In genomic region chr11:110027627-110028371, GRCh38 we compare ENCODE assay signal across 15 cellular contexts.
DNase-seq lines count a peak whose midpoint lies in the region; ATAC-seq and TF ChIP-seq lines count a peak whose summit lies in the region.
"Had no signal": no experiment of that assay in that cellular context is flagged by ENCODE, and none has a peak within 500 bp of the region (broad histone marks: within the 10 kb centered on the region; RNA-seq: fewer than 3 reads in every experiment).

No MANE protein-coding gene starts in this region.

- DNase-seq in neural progenitor cell (ENCODE audit: low spot score) (no peak), DMS114 treated with DMSO at 0.1 percent for 48 hours (lab: John Stamatoyannopoulos, UW; ENCODE audit: unreplicated experiment) (no peak), GM23338 (ENCODE audit: low spot score) (no peak)
- no peak for DNase-seq in stimulated activated naive CD4-positive, alpha-beta T cell (lab: John Stamatoyannopoulos, UW)
- DNase-seq in CD8-positive, alpha-beta memory T cell: no peak
- DNase-seq: activated CD4-positive, alpha-beta T cell treated with anti-CD3 and anti-CD28 coated beads for 1 hour; heart left ventricle; NCI-H82 had no signal

- peak; percentile 37 for ATAC-seq in GM18517 (IDR thresholded peaks at IDR 0.05; ENCODE audit: unreplicated experiment)
- peak; percentile 38 for ATAC-seq in GM21515 (IDR thresholded peaks at IDR 0.05; ENCODE audit: unreplicated experiment)
- peak; percentile 42 for ATAC-seq in HG03135 (IDR thresholded peaks at IDR 0.05; ENCODE audit: unreplicated experiment)
- ATAC-seq in GM23338: no peak
- ATAC-seq: activated T-helper 17 cell treated with anti-CD3 and anti-CD28 coated beads, Interleukin-2, amount 50 U/mL, for 72 hours had no signal

- CTCF ChIA-PET in CD8-positive, alpha-beta memory T cell (lab: Charles Lee): no interaction called here

- H3K4me3 ChIP-seq in neural progenitor cell: no peak overlapping the region
- H3K4me3 ChIP-seq in GM23338: no peak overlapping the region
- H3K4me3 ChIP-seq in CD8-positive, alpha-beta memory T cell (ENCODE audit: low read length): no peak overlapping the region
- H3K4me3 ChIP-seq: breast epithelium, HAP-1, heart left ventricle, SJSA1 had no signal

- H3K36me3 Mint-ChIP-seq in neural progenitor cell (no peaks in the 10 kb centered on the region), GM23338 (ENCODE audit: low read depth) (no peaks in the 10 kb centered on the region)
- H3K36me3 Mint-ChIP-seq in CD8-positive, alpha-beta memory T cell: no peaks in the 10 kb centered on the region

- H3K4me3 Mint-ChIP-seq in neural progenitor cell: no peak overlapping the region
- no peak overlapping the region for H3K4me3 Mint-ChIP-seq in GM23338
- no peak overlapping the region for H3K4me3 Mint-ChIP-seq in CD8-positive, alpha-beta memory T cell
- H3K4me3 Mint-ChIP-seq: activated T-helper 17 cell treated with anti-CD3 and anti-CD28 coated beads, Interleukin-2, amount 50 U/mL, for 72 hours had no signal

- no peaks in the 10 kb centered on the region for H3K27me3 ChIP-seq in neural progenitor cell
- H3K27me3 ChIP-seq in GM23338 (ENCODE audit: insufficient read depth): no peaks in the 10 kb centered on the region
- no peaks in the 10 kb centered on the region for H3K27me3 ChIP-seq in CD8-positive, alpha-beta memory T cell (ENCODE audit: insufficient read depth, low read length, poor library complexity, severe bottlenecking)
- H3K27me3 ChIP-seq: heart left ventricle, SJSA1 had no signal

- TF ChIP-seq CTCF in neural progenitor cell (IDR thresholded peaks at IDR 0.05): no peak
- no peak for TF ChIP-seq CTCF in GM23338 (conservative IDR thresholded peaks at IDR 0.05; ENCODE audit: low read depth in 2 of 2)

- H3K27ac ChIP-seq in neural progenitor cell (no peak overlapping the region), GM23338 (ENCODE audit: low read depth) (no peak overlapping the region)
- no peak overlapping the region for H3K27ac ChIP-seq in CD8-positive, alpha-beta memory T cell (ENCODE audit: low read depth, low read length)
- H3K27ac ChIP-seq: breast epithelium, SJSA1 had no signal

- H3K4me2 ChIP-seq in neural progenitor cell (no peak overlapping the region), GM23338 (no peak overlapping the region)

- H3K27ac Mint-ChIP-seq in neural progenitor cell (peak overlapping the region; percentile 4), GM23338 (no peak overlapping the region)
- H3K27ac Mint-ChIP-seq in CD8-positive, alpha-beta memory T cell: no peak overlapping the region
- H3K27ac Mint-ChIP-seq: activated T-helper 17 cell treated with anti-CD3 and anti-CD28 coated beads, Interleukin-2, amount 50 U/mL, for 72 hours had no signal

- H3K27me3 Mint-ChIP-seq in neural progenitor cell (ENCODE audit: insufficient read depth, low read depth) (no peaks in the 10 kb centered on the region), GM23338 (ENCODE audit: insufficient read depth, low read depth, poor library complexity) (peaks cover 2% of the 10 kb centered on the region)
- peaks cover 0 to 3% of the 10 kb centered on the region in 2 donors for H3K27me3 Mint-ChIP-seq in CD8-positive, alpha-beta memory T cell

- no peaks in the 10 kb centered on the region for H3K9me3 ChIP-seq in neural progenitor cell (ENCODE audit: low read depth)
- no peaks in the 10 kb centered on the region for H3K9me3 ChIP-seq in CD8-positive, alpha-beta memory T cell (ENCODE audit: low read length)
- H3K9me3 ChIP-seq: breast epithelium, HAP-1, heart left ventricle, SJSA1 had no signal

- H3K9me2 ChIP-seq in GM23338 (ENCODE audit: insufficient read depth): peaks cover 28% of the 10 kb centered on the region

- H2AFZ ChIP-seq in neural progenitor cell (replicated peaks) (no peak overlapping the region), GM23338 (no peak overlapping the region)

- H3K4me1 ChIP-seq in neural progenitor cell (peaks cover 20% of the 10 kb centered on the region), GM23338 (ENCODE audit: insufficient read depth) (no peaks in the 10 kb centered on the region)
- H3K4me1 ChIP-seq in CD8-positive, alpha-beta memory T cell (ENCODE audit: insufficient read depth, low read length): no peaks in the 10 kb centered on the region
- H3K4me1 ChIP-seq: breast epithelium, HAP-1, SJSA1 had no signal

- H4K20me1 ChIP-seq in neural progenitor cell (ENCODE audit: low read depth) (no peaks in the 10 kb centered on the region), GM23338 (replicated peaks; ENCODE audit: insufficient read depth) (no peaks in the 10 kb centered on the region)

- H3F3A ChIP-seq in neural progenitor cell (ENCODE audit: low read depth): no peaks in the 10 kb centered on the region
- no peaks in the 10 kb centered on the region for H3F3A ChIP-seq in GM23338 (replicated peaks; ENCODE audit: low read depth)

- POLR2A ChIA-PET in CD8-positive, alpha-beta memory T cell (lab: Charles Lee): no interaction called here

- no peaks in the 10 kb centered on the region for H3K9me3 Mint-ChIP-seq in neural progenitor cell
- H3K9me3 Mint-ChIP-seq in GM23338: no peaks in the 10 kb centered on the region
- H3K9me3 Mint-ChIP-seq in CD8-positive, alpha-beta memory T cell: peaks cover 0 to 3% (median 0%) of the 10 kb centered on the region in 5 donors

- H3K36me3 ChIP-seq in neural progenitor cell (no peaks in the 10 kb centered on the region), GM23338 (ENCODE audit: insufficient read depth) (no peaks in the 10 kb centered on the region)
- no peaks in the 10 kb centered on the region for H3K36me3 ChIP-seq in CD8-positive, alpha-beta memory T cell (ENCODE audit: insufficient read depth, low read length)
- H3K36me3 ChIP-seq: breast epithelium, HAP-1, heart left ventricle, SJSA1 had no signal

- H3K4me1 Mint-ChIP-seq in neural progenitor cell (peaks cover 34% of the 10 kb centered on the region), GM23338 (no peaks in the 10 kb centered on the region; the same call in 2 of the 3 replicates)
- no peaks in the 10 kb centered on the region for H3K4me1 Mint-ChIP-seq in CD8-positive, alpha-beta memory T cell
- H3K4me1 Mint-ChIP-seq: activated T-helper 17 cell treated with anti-CD3 and anti-CD28 coated beads, Interleukin-2, amount 50 U/mL, for 72 hours had no signal

- H3K9ac ChIP-seq in neural progenitor cell: no peak overlapping the region

- H3K79me2 ChIP-seq in neural progenitor cell (ENCODE audit: low read depth) (no peaks in the 10 kb centered on the region), GM23338 (replicated peaks; ENCODE audit: insufficient read depth) (no peaks in the 10 kb centered on the region)

TF ChIP-seq in GM23338, 12 proteins besides CTCF, POLR2A, EP300 and RAD21 (continues in another document):
- TF ChIP-seq EZH2 (IDR thresholded peaks at IDR 0.05; ENCODE audit: low read depth, unreplicated experiment) (no peak), ETS1 (IDR thresholded peaks at IDR 0.05) (no peak), JUNB (IDR thresholded peaks at IDR 0.05; ENCODE audit: unreplicated experiment) (no peak), STAT1 (IDR thresholded peaks at IDR 0.05; ENCODE audit: unreplicated experiment) (no peak), EZH2phosphoT487 (IDR thresholded peaks at IDR 0.05; ENCODE audit: unreplicated experiment) (no peak), POLR2AphosphoS5 (IDR thresholded peaks at IDR 0.05; ENCODE audit: low read depth) (no peak)
